Comparison of ENCODE assay signal across 5 cellular contexts in the genomic region with DNA sequence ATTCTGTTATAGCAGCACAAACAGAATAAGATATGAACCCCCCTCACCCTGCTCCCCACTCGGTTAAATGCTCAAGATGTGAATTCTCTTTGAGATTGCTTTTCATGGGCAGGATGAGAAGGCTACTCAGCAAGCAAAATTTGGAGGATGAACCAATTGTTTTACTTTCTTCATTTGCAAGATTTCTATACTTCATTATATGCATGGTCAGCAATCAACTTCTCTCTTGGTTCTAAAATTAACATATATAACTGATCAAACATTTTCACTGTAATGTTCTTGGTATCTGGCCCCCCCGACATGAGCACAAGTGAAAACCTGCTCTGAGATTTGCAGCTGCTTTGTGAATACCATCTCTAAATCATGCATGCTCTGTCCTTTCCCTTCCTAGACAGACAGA.
"Had no signal": no experiment of that assay in that cellular context is flagged by ENCODE, and none has a peak within 500 bp of the region (broad histone marks: within the 10 kb centered on the region; RNA-seq: fewer than 3 reads in every experiment).

No MANE protein-coding gene starts in this region.

- H3K4me2 ChIP-seq: KMS-11 had no signal

- H3K9ac ChIP-seq: KMS-11 had no signal

- DNase-seq: Kasumi-1, KBM-7, KG1 had no signal

- H3K27ac ChIP-seq: HL-60, KMS-11 had no signal
